In genomic region chr3:153392363-153392762, GRCh38 we compare ENCODE assay signal across 27 cellular contexts.
"Had no signal": no experiment of that assay in that cellular context is flagged by ENCODE, and none has a peak within 500 bp of the region (broad histone marks: within the 10 kb centered on the region; RNA-seq: fewer than 3 reads in every experiment).

No MANE protein-coding gene starts in this region.

- H3K79me2 ChIP-seq: hepatocyte had no signal

- H3K36me3 ChIP-seq: left lung, left ventricle myocardium inferior, lower lobe of right lung had no signal

- H3K27ac Mint-ChIP-seq: immature natural killer cell; memory B cell; mesothelial cell of epicardium; naive thymus-derived CD4-positive, alpha-beta T cell; naive thymus-derived CD8-positive, alpha-beta T cell had no signal

- H3K27me3 ChIP-seq: hepatocyte, left lung had no signal

- H3K4me3 Mint-ChIP-seq: immature natural killer cell; memory B cell; mesothelial cell of epicardium; naive B cell; naive thymus-derived CD4-positive, alpha-beta T cell; naive thymus-derived CD8-positive, alpha-beta T cell had no signal

- H3K4me1 Mint-ChIP-seq: immature natural killer cell; memory B cell; mesothelial cell of epicardium; naive B cell; naive thymus-derived CD4-positive, alpha-beta T cell; naive thymus-derived CD8-positive, alpha-beta T cell had no signal

- ATAC-seq: left cardiac atrium; left colon; left lobe of liver; left lung; left ventricle myocardium superior; lower lobe of right lung; mucosa of descending colon; naive thymus-derived CD4-positive, alpha-beta T cell; naive thymus-derived CD8-positive, alpha-beta T cell had no signal

- H3K4me3 ChIP-seq: hepatocyte, left lung, left ventricle myocardium inferior, lower lobe of right lung, lung, mucosa of descending colon had no signal

- DNase-seq: hippocampal formation; hypothalamus; immature natural killer cell; islet precursor cell; kidney; kidney glomerular epithelial cell; left cardiac atrium; left colon; left lung; left ventricle myocardium inferior; left ventricle myocardium superior; lower lobe of right lung; mammary epithelial cell; mesenchymal stem cell; mesendoderm; midbrain; mucosa of descending colon; naive B cell; naive thymus-derived CD4-positive, alpha-beta T cell; naive thymus-derived CD8-positive, alpha-beta T cell had no signal

- H3K27ac ChIP-seq: hepatocyte, left lung, left ventricle myocardium inferior, lower lobe of right lung had no signal

- H2AFZ ChIP-seq: hepatocyte had no signal

- H3K4me2 ChIP-seq: hepatocyte had no signal

- FAIRE-seq: islet of Langerhans, keratinocyte, kidney had no signal

- H3K4me1 ChIP-seq: left lung, left ventricle myocardium inferior, lower lobe of right lung had no signal

- H3K27me3 Mint-ChIP-seq: naive B cell; naive thymus-derived CD8-positive, alpha-beta T cell had no signal
